In genomic region chr17:75517277-75517865, GRCh38 we compare ENCODE assay signal across 8 cellular contexts. TPM values are rescaled to one million over a fixed set of nuclear protein-coding genes. Genes with fewer than 3 reads are reported as not detected.
DNase-seq lines count a peak whose midpoint lies in the region; ATAC-seq and TF ChIP-seq lines count a peak whose summit lies in the region.

No MANE protein-coding gene starts in this region.

- CTCF ChIA-PET in activated CD8-positive, alpha-beta T cell treated with anti-CD3 and anti-CD28 coated beads for 36 hours (lab: Charles Lee), result interaction anchor here (0.8 to 4.3 kb wide), 12 partner anchors 8 to 113 kb away, joined by 3 to 25 read pairs (median 4); partner anchors contain the start of genes LLGL2, MYO15B and TMEM94

- DNase-seq in cardiac muscle cell (ENCODE audit: low read depth in 1 of 2, low spot score in 1 of 2), result no peak
- DNase-seq in Right ventricle myocardium superior, result no peak
- peak; percentile 66 for DNase-seq in activated CD8-positive, alpha-beta T cell treated with anti-CD3 and anti-CD28 coated beads for 36 hours
- DNase-seq in heart right ventricle, result no peak
- no peak for DNase-seq in GM19238 (ENCODE audit: insufficient read length, low spot score)
- DNase-seq in mesenteric fat pad (ENCODE audit: low spot score), result no peak

- H3K4me3 ChIP-seq in cardiac muscle cell (peak overlapping the region; percentile 50), heart right ventricle (peak overlapping the region; percentile 61 to 98 (median 90)), skin epidermis (peak overlapping the region; percentile 73 to 96 (median 93))

- 35 to 38% methylated on average over 11 of the region's 11 CpGs for WGBS in heart right ventricle, 2 donors

- POLR2A ChIA-PET in activated CD8-positive, alpha-beta T cell treated with anti-CD3 and anti-CD28 coated beads for 36 hours (lab: Charles Lee), result interaction anchor here (1.0 to 2.2 kb wide), 10 partner anchors 8 to 259 kb away, joined by 3 to 12 read pairs (median 5); partner anchors contain the start of genes LLGL2 and MIF4GD

- H3K36me3 Mint-ChIP-seq in activated CD8-positive, alpha-beta T cell treated with anti-CD3 and anti-CD28 coated beads for 36 hours (ENCODE audit: low read depth), result peaks cover 28% of the 10 kb centered on the region

- H3K4me3 Mint-ChIP-seq in activated CD8-positive, alpha-beta T cell treated with anti-CD3 and anti-CD28 coated beads for 36 hours, result peak overlapping the region; percentile 90

- no peak for TF ChIP-seq CTCF in cardiac muscle cell (IDR thresholded peaks at IDR 0.05; ENCODE audit: low read depth, low read length)
- no peak for TF ChIP-seq CTCF in activated CD8-positive, alpha-beta T cell treated with anti-CD3 and anti-CD28 coated beads for 36 hours (IDR thresholded peaks at IDR 0.05)
- no peak for TF ChIP-seq CTCF in heart right ventricle (IDR thresholded peaks at IDR 0.05)

- no peaks in the 10 kb centered on the region for H3K27me3 ChIP-seq in cardiac muscle cell
- peaks cover 0 to 13% (median 0%) of the 10 kb centered on the region in 7 donors for H3K27me3 ChIP-seq in heart right ventricle

- H3K27me3 Mint-ChIP-seq in activated CD8-positive, alpha-beta T cell treated with anti-CD3 and anti-CD28 coated beads for 36 hours, result no peaks in the 10 kb centered on the region

- H3K27ac Mint-ChIP-seq in activated CD8-positive, alpha-beta T cell treated with anti-CD3 and anti-CD28 coated beads for 36 hours, result peak overlapping the region; percentile 78

- H3K36me3 ChIP-seq in cardiac muscle cell (peaks cover 7% of the 10 kb centered on the region), heart right ventricle (peaks cover 0 to 43% (median 3%) of the 10 kb centered on the region in 9 donors)

- peaks cover 28% of the 10 kb centered on the region for H3K4me1 Mint-ChIP-seq in activated CD8-positive, alpha-beta T cell treated with anti-CD3 and anti-CD28 coated beads for 36 hours (ENCODE audit: low read depth)

- H3K4me1 ChIP-seq in cardiac muscle cell (ENCODE audit: low read depth) (peaks cover 13% of the 10 kb centered on the region), heart right ventricle (peaks cover 9 to 41% (median 35%) of the 10 kb centered on the region in 9 donors)

- no peaks in the 10 kb centered on the region for H3K9me3 Mint-ChIP-seq in activated CD8-positive, alpha-beta T cell treated with anti-CD3 and anti-CD28 coated beads for 36 hours

- H3K9me3 ChIP-seq in cardiac muscle cell (ENCODE audit: low read depth) (no peaks in the 10 kb centered on the region), heart right ventricle (no peaks in the 10 kb centered on the region)

- no peak for ATAC-seq in Right ventricle myocardium superior (ENCODE audit: poor library complexity)
- ATAC-seq in activated CD8-positive, alpha-beta T cell treated with anti-CD3 and anti-CD28 coated beads for 36 hours, result no peak
- no peak for ATAC-seq in heart right ventricle
- no peak for ATAC-seq in activated CD4-positive, CD25-positive, alpha-beta regulatory T cell treated with anti-CD3 and anti-CD28 coated beads, Interleukin-2, amount 50 U/mL, for 24 hours

- intact Hi-C loops in Right ventricle myocardium superior (cut with DNase I), result loop anchor here (2.0 kb wide), 1 partner anchor 93 kb away; no protein-coding TSS in a partner anchor
- intact Hi-C loops in activated CD8-positive, alpha-beta T cell treated with anti-CD3 and anti-CD28 coated beads for 36 hours (cut with micrococcal nuclease), result loop anchor here (5.0 kb wide), 1 partner anchor 90 kb away; no protein-coding TSS in a partner anchor
- intact Hi-C loops in heart right ventricle (cut with DNase I), result loop anchor here in 8 of 10 donors (5.0 to 10.0 kb wide), 3 partner anchors 70 to 93 kb away; partner anchors contain the start of gene MYO15B (in 5 of the 8)

- H3K27ac ChIP-seq in cardiac muscle cell (peak overlapping the region; percentile 65), heart right ventricle (peak overlapping the region in 3 of 10 donors; percentile 58 to 75 (median 70)), skin epidermis (peak overlapping the region in 19 of 21 experiments; percentile 48 to 88 (median 79))

RNA-seq across cellular contexts. Expression of gene TSEN54, which starts 1.0 kb away (rescaled TPM):
- total RNA-seq in cardiac muscle cell (70.5 and 88.8 TPM in 2 replicates), Right ventricle myocardium superior (5.6 TPM), heart right ventricle (1 to 10 TPM; 4.2 to 9.9 (median 6.1) TPM), mesenteric fat pad (13.7 TPM)
- polyA plus RNA-seq in cardiac muscle cell (52.8 and 64.4 TPM in 2 replicates), heart right ventricle (10 to 100 TPM; 13.6 to 18.1 TPM)
- total RNA-seq in activated CD8-positive, alpha-beta T cell treated with anti-CD3 and anti-CD28 coated beads for 36 hours, result 10 to 100 TPM; 38.8 to 45.4 TPM

RNA-seq across cellular contexts. Expression of gene CASKIN2, which starts 2.0 kb away (rescaled TPM):
- total RNA-seq in cardiac muscle cell (24.4 and 31.2 TPM in 2 replicates), Right ventricle myocardium superior (33.3 TPM), heart right ventricle (10 to 100 TPM; 29.0 to 59.2 (median 37.2) TPM), mesenteric fat pad (72.8 TPM)
- polyA plus RNA-seq in cardiac muscle cell (18.1 and 27.3 TPM in 2 replicates), heart right ventricle (10 to 100 TPM; 17.6 to 31.2 TPM)
- total RNA-seq in activated CD8-positive, alpha-beta T cell treated with anti-CD3 and anti-CD28 coated beads for 36 hours, result 1 to 10 TPM; 2.2 to 2.5 TPM

RNA-seq across cellular contexts. Expression of gene LLGL2, which starts 8.1 kb away (rescaled TPM):
- total RNA-seq in cardiac muscle cell (28.1 and 40.3 TPM in 2 replicates), Right ventricle myocardium superior (3.6 TPM), heart right ventricle (1 to 10 TPM; 1.1 to 5.0 (median 2.6) TPM), mesenteric fat pad (8.2 TPM)
- polyA plus RNA-seq in cardiac muscle cell (35.2 and 45.5 TPM in 2 replicates), heart right ventricle (10 to 100 TPM in 1 of 2 donors, 1 to 10 TPM in 1; 5.6 to 14.8 TPM)
- total RNA-seq in activated CD8-positive, alpha-beta T cell treated with anti-CD3 and anti-CD28 coated beads for 36 hours, result 1 to 10 TPM; 7.2 to 7.4 TPM
